In genomic region chr16:18836702-18837101, GRCh38 we compare ENCODE assay signal across 27 cellular contexts. TPM values are rescaled to one million over a fixed set of nuclear protein-coding genes. Genes with fewer than 3 reads are reported as not detected.
DNase-seq lines count a peak whose midpoint lies in the region; ATAC-seq and TF ChIP-seq lines count a peak whose summit lies in the region.
"Had no signal": no experiment of that assay in that cellular context is flagged by ENCODE, and none has a peak within 500 bp of the region (broad histone marks: within the 10 kb centered on the region; RNA-seq: fewer than 3 reads in every experiment).

No MANE protein-coding gene starts in this region.

- POLR2A ChIA-PET in activated CD4-positive, alpha-beta memory T cell treated with anti-CD3 and anti-CD28 coated beads for 36 hours (lab: Charles Lee), result interaction anchor here (1.0 to 1.4 kb wide), 5 partner anchors 33 to 109 kb away, joined by 3 to 7 read pairs (median 4); partner anchors contain the start of gene RPS15A
- POLR2A ChIA-PET in activated CD4-positive, alpha-beta memory T cell treated with anti-CD3 and anti-CD28 coated beads, Interleukin-2, amount 10 ng/mL, durations not matched to agents 7 days and 5 days (lab: Charles Lee), result interaction anchor here (1.5 to 4.6 kb wide), 3 partner anchors 11 to 36 kb away, joined by 3 to 27 read pairs (median 3); partner anchors contain the start of gene ARL6IP1
- POLR2A ChIA-PET in CD8-positive, alpha-beta T cell (lab: Charles Lee), result no interaction called here
- POLR2A ChIA-PET in OCI-LY7 (lab: Charles Lee), result no interaction called here

- peaks cover 17% of the 10 kb centered on the region for H3K4me1 Mint-ChIP-seq in activated CD4-positive, alpha-beta memory T cell treated with anti-CD3 and anti-CD28 coated beads for 36 hours (ENCODE audit: low read depth)
- H3K4me1 Mint-ChIP-seq in activated CD4-positive, alpha-beta memory T cell treated with anti-CD3 and anti-CD28 coated beads, Interleukin-2, amount 10 ng/mL, durations not matched to agents 7 days and 5 days, result peaks cover 14% of the 10 kb centered on the region
- H3K4me1 Mint-ChIP-seq in CD8-positive, alpha-beta T cell (ENCODE audit: low read depth), result no peaks in the 10 kb centered on the region
- H3K4me1 Mint-ChIP-seq in activated T-helper 1 cell treated with anti-CD3 and anti-CD28 coated beads, Interleukin-12 subunit alpha, Interleukin-12 subunit beta, Interleukin-2, Interleukin-4 antibody, amounts not matched to agents 30 ng/mL and 10 ng/mL and 1 ng/mL, durations not matched to agents 14 hours and 24 hours and 36 hours (ENCODE audit: low read depth), result peaks cover 19% of the 10 kb centered on the region
- no peaks in the 10 kb centered on the region for H3K4me1 Mint-ChIP-seq in immature natural killer cell
- H3K4me1 Mint-ChIP-seq: GM23338, neural crest cell had no signal

- H3K27me3 Mint-ChIP-seq in activated CD4-positive, alpha-beta memory T cell treated with anti-CD3 and anti-CD28 coated beads for 36 hours, result no peaks in the 10 kb centered on the region
- H3K27me3 Mint-ChIP-seq in activated CD4-positive, alpha-beta memory T cell treated with anti-CD3 and anti-CD28 coated beads, Interleukin-2, amount 10 ng/mL, durations not matched to agents 7 days and 5 days, result no peaks in the 10 kb centered on the region
- no peaks in the 10 kb centered on the region for H3K27me3 Mint-ChIP-seq in CD8-positive, alpha-beta T cell (ENCODE audit: low read depth)
- no peaks in the 10 kb centered on the region for H3K27me3 Mint-ChIP-seq in activated T-helper 1 cell treated with anti-CD3 and anti-CD28 coated beads, Interleukin-12 subunit alpha, Interleukin-12 subunit beta, Interleukin-2, Interleukin-4 antibody, amounts not matched to agents 30 ng/mL and 10 ng/mL and 1 ng/mL, durations not matched to agents 14 hours and 24 hours and 36 hours (ENCODE audit: insufficient read depth)
- H3K27me3 Mint-ChIP-seq in immature natural killer cell (ENCODE audit: low read depth in 3 of 3), result peaks cover 0 to 5% (median 2%) of the 10 kb centered on the region in 3 donors
- H3K27me3 Mint-ChIP-seq: CD4-positive, alpha-beta T cell had no signal

- no peaks in the 10 kb centered on the region for H3K9me2 ChIP-seq in OCI-LY7 (ENCODE audit: insufficient read depth, low read length)

- no peak overlapping the region for H3K4me2 ChIP-seq in OCI-LY7 (ENCODE audit: low read length)
- H3K4me2 ChIP-seq: GM23338 had no signal

- peak overlapping the region; percentile 84 for H3K27ac Mint-ChIP-seq in activated CD4-positive, alpha-beta memory T cell treated with anti-CD3 and anti-CD28 coated beads for 36 hours
- H3K27ac Mint-ChIP-seq in activated CD4-positive, alpha-beta memory T cell treated with anti-CD3 and anti-CD28 coated beads, Interleukin-2, amount 10 ng/mL, durations not matched to agents 7 days and 5 days, result no peak overlapping the region
- peak overlapping the region; percentile 66 for H3K27ac Mint-ChIP-seq in CD8-positive, alpha-beta T cell
- peak overlapping the region; percentile 91 for H3K27ac Mint-ChIP-seq in activated T-helper 1 cell treated with anti-CD3 and anti-CD28 coated beads, Interleukin-12 subunit alpha, Interleukin-12 subunit beta, Interleukin-2, Interleukin-4 antibody, amounts not matched to agents 30 ng/mL and 10 ng/mL and 1 ng/mL, durations not matched to agents 14 hours and 24 hours and 36 hours
- peak overlapping the region in 4 of 6 donors; percentile 13 to 70 (median 38) for H3K27ac Mint-ChIP-seq in immature natural killer cell
- H3K27ac Mint-ChIP-seq: CD4-positive, alpha-beta T cell; GM23338 had no signal

- no peaks in the 10 kb centered on the region for H3K9me3 ChIP-seq in CD8-positive, alpha-beta T cell (ENCODE audit: low read length)
- H3K9me3 ChIP-seq in OCI-LY7 (ENCODE audit: low read length), result no peaks in the 10 kb centered on the region
- H3K9me3 ChIP-seq: mucosa of descending colon, pancreas, Peyer's patch, thyroid gland, vagina had no signal

- CTCF ChIA-PET in activated CD4-positive, alpha-beta memory T cell treated with anti-CD3 and anti-CD28 coated beads for 36 hours (lab: Charles Lee), result interaction anchor here (1.2 to 3.2 kb wide), 2 partner anchors 17 to 35 kb away, joined by 3 to 12 read pairs; partner anchors contain the start of gene ARL6IP1
- CTCF ChIA-PET in activated CD4-positive, alpha-beta memory T cell treated with anti-CD3 and anti-CD28 coated beads, Interleukin-2, amount 10 ng/mL, durations not matched to agents 7 days and 5 days (lab: Charles Lee), result interaction anchor here (0.8 to 1.9 kb wide), 2 partner anchors 33 to 35 kb away, joined by 3 to 8 read pairs; partner anchors contain the start of gene ARL6IP1
- CTCF ChIA-PET in CD8-positive, alpha-beta T cell (lab: Charles Lee), result interaction anchor here (1.0 to 1.8 kb wide), 4 partner anchors 11 to 53 kb away, joined by 3 to 5 read pairs (median 4); partner anchors contain the start of gene ARL6IP1
- CTCF ChIA-PET in OCI-LY7 (lab: Charles Lee; ENCODE audit: unreplicated experiment), result no interaction called here

- H3K4me3 ChIP-seq in CD8-positive, alpha-beta T cell (ENCODE audit: low read depth, low read length), result no peak overlapping the region
- H3K4me3 ChIP-seq in OCI-LY7 (ENCODE audit: low read depth, low read length, poor library complexity, severe bottlenecking) (no peak overlapping the region), foreskin fibroblast (ENCODE audit: low read depth in 1 of 2, low read length in 2 of 2) (no peak overlapping the region)
- H3K4me3 ChIP-seq: GM23338, mucosa of descending colon, pancreas, Peyer's patch, thyroid gland, vagina had no signal

- H4K20me1 ChIP-seq in OCI-LY7 (ENCODE audit: insufficient read depth, low read length), result no peaks in the 10 kb centered on the region; the same call in 1 of the 2 replicates

- no peak overlapping the region for H2AFZ ChIP-seq in OCI-LY7 (ENCODE audit: low read length)
- H2AFZ ChIP-seq: GM23338 had no signal

- TF ChIP-seq CTCF in CD8-positive, alpha-beta T cell (IDR thresholded peaks at IDR 0.05), result no peak
- no peak for TF ChIP-seq CTCF in OCI-LY7 (conservative IDR thresholded peaks at IDR 0.05; ENCODE audit: low read length)
- TF ChIP-seq CTCF in foreskin fibroblast (IDR thresholded peaks at IDR 0.05; ENCODE audit: low read depth, low read length), result no peak

- H3K36me3 Mint-ChIP-seq in activated CD4-positive, alpha-beta memory T cell treated with anti-CD3 and anti-CD28 coated beads for 36 hours, result peaks cover 61% of the 10 kb centered on the region
- peaks cover 77% of the 10 kb centered on the region for H3K36me3 Mint-ChIP-seq in activated CD4-positive, alpha-beta memory T cell treated with anti-CD3 and anti-CD28 coated beads, Interleukin-2, amount 10 ng/mL, durations not matched to agents 7 days and 5 days (ENCODE audit: low read depth)
- H3K36me3 Mint-ChIP-seq in CD8-positive, alpha-beta T cell, result peaks cover 82% of the 10 kb centered on the region
- H3K36me3 Mint-ChIP-seq in activated T-helper 1 cell treated with anti-CD3 and anti-CD28 coated beads, Interleukin-12 subunit alpha, Interleukin-12 subunit beta, Interleukin-2, Interleukin-4 antibody, amounts not matched to agents 30 ng/mL and 10 ng/mL and 1 ng/mL, durations not matched to agents 14 hours and 24 hours and 36 hours (ENCODE audit: low read depth), result peaks cover 53% of the 10 kb centered on the region
- H3K36me3 Mint-ChIP-seq in immature natural killer cell, result peaks cover 28 to 55% (median 31%) of the 10 kb centered on the region in 3 donors

- H3K4me1 ChIP-seq in CD8-positive, alpha-beta T cell (ENCODE audit: insufficient read depth, low read length), result no peaks in the 10 kb centered on the region
- H3K4me1 ChIP-seq in OCI-LY7 (ENCODE audit: insufficient read depth, low read length, poor library complexity, severe bottlenecking), result no peaks in the 10 kb centered on the region
- H3K4me1 ChIP-seq: pancreas, Peyer's patch, thyroid gland, vagina had no signal

- no peaks in the 10 kb centered on the region for H3K79me2 ChIP-seq in OCI-LY7 (ENCODE audit: insufficient read depth, low read depth, low read length)

- no peak for DNase-seq in activated CD4-positive, alpha-beta memory T cell treated with anti-CD3 and anti-CD28 coated beads for 36 hours
- DNase-seq in activated CD4-positive, alpha-beta memory T cell treated with anti-CD3 and anti-CD28 coated beads, Interleukin-2, amount 10 ng/mL, durations not matched to agents 7 days and 5 days, result no peak
- DNase-seq in CD8-positive, alpha-beta T cell, result no peak
- DNase-seq in activated T-helper 1 cell treated with anti-CD3 and anti-CD28 coated beads, Interleukin-12 subunit alpha, Interleukin-12 subunit beta, Interleukin-2, Interleukin-4 antibody, amounts not matched to agents 30 ng/mL and 10 ng/mL and 1 ng/mL, durations not matched to agents 14 hours and 24 hours and 36 hours (ENCODE audit: low spot score), result no peak
- DNase-seq in immature natural killer cell (no peak), OCI-LY7 (ENCODE audit: low spot score) (no peak), foreskin fibroblast (no peak)
- DNase-seq: activated CD4-positive, alpha-beta T cell treated with anti-CD3 and anti-CD28 coated beads, Interleukin-2, amount 50 U/mL, for 4 hours; CD4-positive, alpha-beta T cell; cortex of kidney; effector memory CD4-positive, alpha-beta T cell; mammary epithelial cell; mucosa of descending colon; NCI-H1417 treated with DMSO at 0.1 percent for 48 hours; NCI-H2081 treated with DMSO at 0.1 percent for 48 hours; NCI-H345; NCI-H748 treated with DMSO at 0.1 percent for 48 hours; pancreas; Peyer's patch; SHP77 treated with DMSO at 0.1 percent for 48 hours; stimulated activated naive CD4-positive, alpha-beta T cell treated with Interleukin-2 at 50 U/mL for 16 hours; T-helper 9 cell; thyroid gland had no signal

- no peak overlapping the region for H3K27ac ChIP-seq in CD8-positive, alpha-beta T cell (ENCODE audit: low read depth, low read length)
- H3K27ac ChIP-seq in OCI-LY7 (ENCODE audit: low read depth, low read length, poor library complexity, severe bottlenecking), result no peak overlapping the region
- H3K27ac ChIP-seq: pancreas, Peyer's patch, thyroid gland, vagina had no signal

- BruUV-seq in OCI-LY7 (replicated peaks; lab: Mats Ljungman, UMichigan), result no TSS peak

- no peaks in the 10 kb centered on the region for H3K9me3 Mint-ChIP-seq in activated CD4-positive, alpha-beta memory T cell treated with anti-CD3 and anti-CD28 coated beads for 36 hours
- no peaks in the 10 kb centered on the region for H3K9me3 Mint-ChIP-seq in activated CD4-positive, alpha-beta memory T cell treated with anti-CD3 and anti-CD28 coated beads, Interleukin-2, amount 10 ng/mL, durations not matched to agents 7 days and 5 days
- no peaks in the 10 kb centered on the region for H3K9me3 Mint-ChIP-seq in CD8-positive, alpha-beta T cell
- H3K9me3 Mint-ChIP-seq in activated T-helper 1 cell treated with anti-CD3 and anti-CD28 coated beads, Interleukin-12 subunit alpha, Interleukin-12 subunit beta, Interleukin-2, Interleukin-4 antibody, amounts not matched to agents 30 ng/mL and 10 ng/mL and 1 ng/mL, durations not matched to agents 14 hours and 24 hours and 36 hours, result no peaks in the 10 kb centered on the region
- H3K9me3 Mint-ChIP-seq in immature natural killer cell, result no peaks in the 10 kb centered on the region
- H3K9me3 Mint-ChIP-seq: CD4-positive, alpha-beta T cell; GM23338; neural crest cell had no signal

- H3K4me3 Mint-ChIP-seq in activated CD4-positive, alpha-beta memory T cell treated with anti-CD3 and anti-CD28 coated beads for 36 hours, result no peak overlapping the region
- H3K4me3 Mint-ChIP-seq in activated CD4-positive, alpha-beta memory T cell treated with anti-CD3 and anti-CD28 coated beads, Interleukin-2, amount 10 ng/mL, durations not matched to agents 7 days and 5 days, result no peak overlapping the region
- H3K4me3 Mint-ChIP-seq in CD8-positive, alpha-beta T cell, result no peak overlapping the region
- H3K4me3 Mint-ChIP-seq in activated T-helper 1 cell treated with anti-CD3 and anti-CD28 coated beads, Interleukin-12 subunit alpha, Interleukin-12 subunit beta, Interleukin-2, Interleukin-4 antibody, amounts not matched to agents 30 ng/mL and 10 ng/mL and 1 ng/mL, durations not matched to agents 14 hours and 24 hours and 36 hours, result no peak overlapping the region
- no peak overlapping the region for H3K4me3 Mint-ChIP-seq in immature natural killer cell
- H3K4me3 Mint-ChIP-seq: CD4-positive, alpha-beta T cell; GM23338; neural crest cell had no signal

- ATAC-seq in CD8-positive, alpha-beta T cell, result no peak
- no peak for ATAC-seq in GM19023 (IDR thresholded peaks at IDR 0.05; ENCODE audit: unreplicated experiment)
- ATAC-seq: GM23338, mucosa of descending colon, pancreas had no signal

- no peaks in the 10 kb centered on the region for H3K27me3 ChIP-seq in CD8-positive, alpha-beta T cell (ENCODE audit: insufficient read depth, low read length)
- H3K27me3 ChIP-seq: pancreas, Peyer's patch, thyroid gland, vagina had no signal

- intact Hi-C loops in activated CD4-positive, alpha-beta memory T cell treated with anti-CD3 and anti-CD28 coated beads for 36 hours (cut with micrococcal nuclease), result loop anchor here (5.0 kb wide), 1 partner anchor 34 kb away; the partner anchor contains the start of gene ARL6IP1
- intact Hi-C loops in CD8-positive, alpha-beta T cell (cut with DNase I, micrococcal nuclease), result no loop called here
- intact Hi-C loops in activated T-helper 1 cell treated with anti-CD3 and anti-CD28 coated beads, Interleukin-12 subunit alpha, Interleukin-12 subunit beta, Interleukin-2, Interleukin-4 antibody, amounts not matched to agents 30 ng/mL and 10 ng/mL and 1 ng/mL, durations not matched to agents 14 hours and 24 hours and 36 hours (cut with micrococcal nuclease), result loop anchor here (1.0 to 2.0 kb wide), 3 partner anchors 16 to 46 kb away; partner anchors contain the start of genes ARL6IP1 and RPS15A
- intact Hi-C loops in OCI-LY7 (cut with micrococcal nuclease; ENCODE audit: unreplicated experiment), result no loop called here

- H3K36me3 ChIP-seq in CD8-positive, alpha-beta T cell (ENCODE audit: insufficient read depth, low read length), result peaks cover 61% of the 10 kb centered on the region
- peaks cover 100% of the 10 kb centered on the region for H3K36me3 ChIP-seq in OCI-LY7 (ENCODE audit: insufficient read depth, low read length)

RNA-seq across cellular contexts. Expression of gene ARL6IP1, which starts 35.4 kb away (rescaled TPM):
- 100 to 1,000 TPM; 110 to 125 TPM for total RNA-seq in activated CD4-positive, alpha-beta memory T cell treated with anti-CD3 and anti-CD28 coated beads for 36 hours
- total RNA-seq in activated CD4-positive, alpha-beta memory T cell treated with anti-CD3 and anti-CD28 coated beads, Interleukin-2, amount 10 ng/mL, durations not matched to agents 7 days and 5 days, result 100 to 1,000 TPM; 264 to 277 TPM
- 100 to 1,000 TPM; 137 to 138 TPM for total RNA-seq in CD8-positive, alpha-beta T cell
- 105 and 109 TPM in 2 replicates for total RNA-seq in activated T-helper 1 cell treated with anti-CD3 and anti-CD28 coated beads, Interleukin-12 subunit alpha, Interleukin-12 subunit beta, Interleukin-2, Interleukin-4 antibody, amounts not matched to agents 30 ng/mL and 10 ng/mL and 1 ng/mL, durations not matched to agents 14 hours and 24 hours and 36 hours
- 100 to 1,000 TPM; 267 to 497 (median 308) TPM for polyA plus RNA-seq in immature natural killer cell
- 322 and 349 TPM in 2 replicates for total RNA-seq in OCI-LY7 (2014; rRNA removed; shearing (Covaris generic))
- total RNA-seq in OCI-LY7 (2022), result 224 and 233 TPM in 2 replicates

RNA-seq across cellular contexts. Expression of gene RPS15A, which starts 46.6 kb away (rescaled TPM):
- total RNA-seq in activated CD4-positive, alpha-beta memory T cell treated with anti-CD3 and anti-CD28 coated beads for 36 hours, result 1,000 to 10,000 TPM; 2,060 to 2,087 TPM
- total RNA-seq in activated CD4-positive, alpha-beta memory T cell treated with anti-CD3 and anti-CD28 coated beads, Interleukin-2, amount 10 ng/mL, durations not matched to agents 7 days and 5 days, result 1,000 to 10,000 TPM; 1,725 to 1,747 TPM
- 1,000 to 10,000 TPM; 3,671 to 3,755 TPM for total RNA-seq in CD8-positive, alpha-beta T cell
- 1,849 and 1,857 TPM in 2 replicates for total RNA-seq in activated T-helper 1 cell treated with anti-CD3 and anti-CD28 coated beads, Interleukin-12 subunit alpha, Interleukin-12 subunit beta, Interleukin-2, Interleukin-4 antibody, amounts not matched to agents 30 ng/mL and 10 ng/mL and 1 ng/mL, durations not matched to agents 14 hours and 24 hours and 36 hours
- polyA plus RNA-seq in immature natural killer cell, result 1,000 to 10,000 TPM in 2 of 3 donors, 100 to 1,000 TPM in 1; 767 to 2,522 (median 1,576) TPM
- total RNA-seq in OCI-LY7 (2014; rRNA removed; shearing (Covaris generic)), result 2,355 and 2,645 TPM in 2 replicates
- 1,902 and 2,030 TPM in 2 replicates for total RNA-seq in OCI-LY7 (2022)

Comparison
In these comparisons a context has a peak if more than half of its experiments do, and no peak if none do; other contexts are left out.
1. POLR2A ChIA-PET loops: an anchor here in activated CD4-positive, alpha-beta memory T cell treated with anti-CD3 and anti-CD28 coated beads for 36 hours (1.0 to 1.4 kb wide) and activated CD4-positive, alpha-beta memory T cell treated with anti-CD3 and anti-CD28 coated beads, Interleukin-2, amount 10 ng/mL, durations not matched to agents 7 days and 5 days (1.5 to 4.6 kb wide); none called in CD8-positive, alpha-beta T cell and OCI-LY7.
2. intact Hi-C loops: an anchor here in activated CD4-positive, alpha-beta memory T cell treated with anti-CD3 and anti-CD28 coated beads for 36 hours (5.0 kb wide) and activated T-helper 1 cell treated with anti-CD3 and anti-CD28 coated beads, Interleukin-12 subunit alpha, Interleukin-12 subunit beta, Interleukin-2, Interleukin-4 antibody, amounts not matched to agents 30 ng/mL and 10 ng/mL and 1 ng/mL, durations not matched to agents 14 hours and 24 hours and 36 hours (1.0 to 2.0 kb wide); none called in CD8-positive, alpha-beta T cell and OCI-LY7.